14 cellular contexts compared by ENCODE assay signal in the genomic region with DNA sequence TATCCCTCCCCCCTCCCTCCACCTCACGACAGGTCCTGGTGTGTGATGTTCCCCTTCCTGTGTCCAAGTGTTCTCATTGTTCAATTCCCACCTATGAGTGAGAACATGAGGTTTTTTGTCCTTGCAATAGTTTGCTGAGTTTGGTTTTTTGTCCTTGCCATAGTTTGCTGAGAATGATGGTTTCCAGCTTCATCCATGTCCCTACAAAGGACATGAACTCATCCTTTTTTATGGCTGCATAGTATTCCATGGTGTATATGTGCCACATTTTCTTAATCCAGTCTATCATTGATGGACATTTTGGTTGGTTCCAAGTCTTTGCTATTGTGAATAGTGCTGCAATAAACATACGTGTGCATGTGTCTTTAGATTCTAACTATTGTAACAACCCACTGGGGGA. TPM values are rescaled to one million over a fixed set of nuclear protein-coding genes. Genes with fewer than 3 reads are reported as not detected.
"Had no signal": no experiment of that assay in that cellular context is flagged by ENCODE, and none has a peak within 500 bp of the region (broad histone marks: within the 10 kb centered on the region; RNA-seq: fewer than 3 reads in every experiment).

No MANE protein-coding gene starts in this region.

RNA-seq across cellular contexts. Expression of a gene that starts 5.2 kb away (rescaled TPM):
- total RNA-seq: stomach, subcutaneous adipose tissue, suprapubic skin, temporal lobe, thoracic aorta, thyroid gland, tibial nerve, upper lobe of left lung, upper lobe of right lung, ureter, urinary bladder, uterus, vagina had no signal
- polyA plus RNA-seq: stomach, urinary bladder had no signal

RNA-seq across cellular contexts. Expression of a gene that starts 43.6 kb away (rescaled TPM):
- total RNA-seq: testis had no signal
